12 cellular contexts compared by ENCODE assay signal in the genomic region with DNA sequence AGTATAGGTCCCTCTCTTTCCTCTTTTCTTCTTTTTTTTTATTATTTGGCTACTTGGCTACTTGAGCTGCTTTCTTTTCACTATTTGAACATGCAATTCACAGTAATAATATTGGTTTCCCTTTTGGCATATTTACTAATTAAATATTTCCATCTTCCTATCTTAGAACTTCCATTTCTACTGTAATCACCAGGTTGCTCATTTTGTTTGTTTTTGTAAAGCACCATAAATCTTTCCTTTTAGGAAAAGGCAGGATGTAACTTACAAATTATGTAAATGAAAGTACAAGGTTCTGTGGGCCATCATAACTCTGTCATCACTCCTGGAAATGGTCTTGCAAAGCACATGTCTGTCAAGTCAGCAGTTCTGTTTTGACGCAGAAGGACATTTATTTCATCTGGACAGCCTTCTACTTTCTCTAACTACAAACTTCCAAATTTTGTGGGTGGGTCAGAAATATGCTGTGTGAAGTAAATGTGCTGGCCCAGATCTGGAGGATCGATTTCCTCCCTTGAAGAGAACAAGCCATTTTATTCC.
DNase-seq lines count a peak whose midpoint lies in the region; ATAC-seq and TF ChIP-seq lines count a peak whose summit lies in the region.
"Had no signal": no experiment of that assay in that cellular context is flagged by ENCODE, and none has a peak within 500 bp of the region (broad histone marks: within the 10 kb centered on the region; RNA-seq: fewer than 3 reads in every experiment).

No MANE protein-coding gene starts in this region.

- peaks cover 0 to 6% (median 0%) of the 10 kb centered on the region in 4 donors for H3K4me1 Mint-ChIP-seq in CD4-positive, alpha-beta memory T cell
- H3K4me1 Mint-ChIP-seq in stimulated activated naive CD8-positive, alpha-beta T cell treated with anti-CD3 and anti-CD28 coated beads, Interleukin-15, amount 100 ng/mL, for 72 hours = peaks cover 13% of the 10 kb centered on the region

- POLR2A ChIA-PET in CD4-positive, alpha-beta memory T cell (lab: Charles Lee; ENCODE audit: partially characterized antibody) = no interaction called here

- H3K4me1 ChIP-seq in left ventricle myocardium inferior (peaks cover 23% of the 10 kb centered on the region), gastrocnemius medialis (peaks cover 5 to 11% of the 10 kb centered on the region in 2 donors)
- H3K4me1 ChIP-seq in CD4-positive, alpha-beta memory T cell (ENCODE audit: insufficient read depth, low read length) = no peaks in the 10 kb centered on the region
- H3K4me1 ChIP-seq: HAP-1 had no signal

- H3K9me3 Mint-ChIP-seq in CD4-positive, alpha-beta memory T cell = no peaks in the 10 kb centered on the region
- no peaks in the 10 kb centered on the region for H3K9me3 Mint-ChIP-seq in stimulated activated naive CD8-positive, alpha-beta T cell treated with anti-CD3 and anti-CD28 coated beads, Interleukin-15, amount 100 ng/mL, for 72 hours

- H3K36me3 Mint-ChIP-seq in CD4-positive, alpha-beta memory T cell = no peaks in the 10 kb centered on the region

- CTCF ChIA-PET in CD4-positive, alpha-beta memory T cell (lab: Charles Lee; ENCODE audit: partially characterized antibody) = no interaction called here

- no peaks in the 10 kb centered on the region for H3K9me3 ChIP-seq in left ventricle myocardium inferior (replicated peaks)
- no peaks in the 10 kb centered on the region for H3K9me3 ChIP-seq in gastrocnemius medialis
- H3K9me3 ChIP-seq in CD4-positive, alpha-beta memory T cell (ENCODE audit: control insufficient read depth in 1 of 2, low read length in 2 of 2) = no peaks in the 10 kb centered on the region
- H3K9me3 ChIP-seq: HAP-1 had no signal

- in situ Hi-C loops in gastrocnemius medialis (cut with MboI; ENCODE audit: low sequenced_read_pairs in 4 of 4) = no loop called here

- TF ChIP-seq POLR2A in gastrocnemius medialis (IDR thresholded peaks at IDR 0.05) = no peak

- ATAC-seq in gastrocnemius medialis (no peak), GM18502 (IDR thresholded peaks at IDR 0.05; ENCODE audit: poor library complexity, unreplicated experiment) (no peak)
- ATAC-seq in stimulated activated naive CD8-positive, alpha-beta T cell treated with anti-CD3 and anti-CD28 coated beads, Interleukin-15, amount 100 ng/mL, for 72 hours = no peak

- no peak overlapping the region for H3K4me3 Mint-ChIP-seq in CD4-positive, alpha-beta memory T cell
- H3K4me3 Mint-ChIP-seq in stimulated activated naive CD8-positive, alpha-beta T cell treated with anti-CD3 and anti-CD28 coated beads, Interleukin-15, amount 100 ng/mL, for 72 hours = no peak overlapping the region
- H3K4me3 Mint-ChIP-seq: neural crest cell had no signal

- TF ChIP-seq CTCF in WI38 (IDR thresholded peaks at IDR 0.05; ENCODE audit: low read depth, low read length) = no peak
- no peak for TF ChIP-seq CTCF in left ventricle myocardium inferior (IDR thresholded peaks at IDR 0.05; ENCODE audit: borderline replicate concordance)
- no peak for TF ChIP-seq CTCF in gastrocnemius medialis (IDR thresholded peaks at IDR 0.05 in 4 of 5, conservative IDR thresholded peaks at IDR 0.05 in 1 of 5)

- H3K27me3 ChIP-seq in left ventricle myocardium inferior (ENCODE audit: low read depth) (no peaks in the 10 kb centered on the region), gastrocnemius medialis (no peaks in the 10 kb centered on the region)
- H3K27me3 ChIP-seq in CD4-positive, alpha-beta memory T cell (ENCODE audit: insufficient read depth, low read length) = no peaks in the 10 kb centered on the region

- no peaks in the 10 kb centered on the region for H3K36me3 ChIP-seq in left ventricle myocardium inferior
- no peaks in the 10 kb centered on the region for H3K36me3 ChIP-seq in gastrocnemius medialis
- no peaks in the 10 kb centered on the region for H3K36me3 ChIP-seq in CD4-positive, alpha-beta memory T cell (ENCODE audit: insufficient read depth, low read length)
- H3K36me3 ChIP-seq: HAP-1 had no signal

- H3K4me3 ChIP-seq in WI38 (ENCODE audit: low read depth, low read length) (peak overlapping the region; percentile 39), left ventricle myocardium inferior (peak overlapping the region; percentile 48), gastrocnemius medialis (peak overlapping the region in 3 of 4 donors; percentile 22 to 49 (median 41))
- no peak overlapping the region for H3K4me3 ChIP-seq in CD4-positive, alpha-beta memory T cell (ENCODE audit: low read length in 2 of 2)
- H3K4me3 ChIP-seq: HAP-1 had no signal

- H3K27ac Mint-ChIP-seq in CD4-positive, alpha-beta memory T cell = no peak overlapping the region
- no peak overlapping the region for H3K27ac Mint-ChIP-seq in stimulated activated naive CD8-positive, alpha-beta T cell treated with anti-CD3 and anti-CD28 coated beads, Interleukin-15, amount 100 ng/mL, for 72 hours

- H3K27me3 Mint-ChIP-seq in CD4-positive, alpha-beta memory T cell = no peaks in the 10 kb centered on the region
- H3K27me3 Mint-ChIP-seq in stimulated activated naive CD8-positive, alpha-beta T cell treated with anti-CD3 and anti-CD28 coated beads, Interleukin-15, amount 100 ng/mL, for 72 hours = no peaks in the 10 kb centered on the region

- peak overlapping the region; percentile 86 for H3K27ac ChIP-seq in left ventricle myocardium inferior (replicated peaks)
- H3K27ac ChIP-seq in gastrocnemius medialis = peak overlapping the region in 3 of 4 donors; percentile 58 to 77 (median 59)
- H3K27ac ChIP-seq in CD4-positive, alpha-beta memory T cell (ENCODE audit: low read depth, low read length) = no peak overlapping the region
- H3K27ac ChIP-seq: VCaP had no signal

- intact Hi-C loops in left ventricle myocardium inferior (cut with micrococcal nuclease) = no loop called here
- intact Hi-C loops in gastrocnemius medialis (cut with DNase I; ENCODE audit: low total_unique reads) = loop anchor here (10.0 kb wide), 1 partner anchor 188 kb away; no protein-coding TSS in a partner anchor
- intact Hi-C loops in CD4-positive, alpha-beta memory T cell (cut with micrococcal nuclease) = no loop called here

- peak; percentile 53 for DNase-seq in ELR (ENCODE audit: low read depth)
- DNase-seq in left ventricle myocardium inferior = no peak
- no peak for DNase-seq in gastrocnemius medialis
- DNase-seq in germinal center (ENCODE audit: low spot score) = no peak
- no peak for DNase-seq in CD4-positive, alpha-beta memory T cell
- no peak for DNase-seq in stimulated activated naive CD8-positive, alpha-beta T cell treated with anti-CD3 and anti-CD28 coated beads, Interleukin-15, amount 100 ng/mL, for 72 hours
- DNase-seq: NCI-H1092 had no signal

Comparison
In these comparisons a context has a peak if more than half of its experiments do, and no peak if none do; other contexts are left out.
1. H3K4me3 ChIP-seq: peak in WI38 (single experiment), left ventricle myocardium inferior (single experiment) and gastrocnemius medialis (3 of 4); none in CD4-positive, alpha-beta memory T cell (0 of 2).